In the genomic region with DNA sequence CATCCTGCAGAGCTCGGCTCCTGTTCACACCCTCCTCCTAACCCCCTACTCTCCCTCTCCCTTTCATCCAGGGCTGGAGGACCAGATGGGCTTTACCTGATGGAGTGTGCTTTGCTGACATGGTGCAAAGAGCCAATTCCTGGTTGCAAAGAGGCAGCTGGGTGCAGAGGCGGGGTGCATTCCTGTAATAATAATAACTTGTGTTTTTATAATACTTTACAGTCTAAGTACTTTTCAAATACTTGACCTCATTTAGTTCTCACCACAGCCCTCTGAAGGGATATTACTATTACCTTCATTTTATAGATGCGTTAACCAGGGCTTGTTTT, we compare ENCODE assay signal across 16 cellular contexts.
A peak's percentile ranks its signal among the peaks of the same experiment; 100 is the strongest.
DNase-seq lines count a peak whose midpoint lies in the region; ATAC-seq and TF ChIP-seq lines count a peak whose summit lies in the region.
"Had no signal": no experiment of that assay in that cellular context is flagged by ENCODE, and none has a peak within 500 bp of the region (broad histone marks: within the 10 kb centered on the region; RNA-seq: fewer than 3 reads in every experiment).

No MANE protein-coding gene starts in this region.

- H3K4me3 Mint-ChIP-seq in H9, result no peak overlapping the region
- H3K4me3 Mint-ChIP-seq in activated CD8-positive, alpha-beta memory T cell treated with anti-CD3 and anti-CD28 coated beads, Interleukin-2, amount 10 ng/mL, durations not matched to agents 7 days and 5 days, result no peak overlapping the region
- no peak overlapping the region for H3K4me3 Mint-ChIP-seq in natural killer cell treated with Interleukin-12 subunit alpha and Interleukin-12 subunit beta and Interleukin-15 and Interleukin-18, amount 100 ng/mL, for 72 hours
- H3K4me3 Mint-ChIP-seq: activated CD4-positive, alpha-beta T cell treated with anti-CD3 and anti-CD28 coated beads, Interleukin-2, amount 10 ng/mL, durations not matched to agents 24 days and 14 days had no signal

- no peak overlapping the region for H2BK15ac ChIP-seq in H9 (ENCODE audit: low read depth, low read length)

- H3K79me2 ChIP-seq in H9 (ENCODE audit: insufficient read depth, low read length), result peaks cover 57% of the 10 kb centered on the region; the same call in 1 of the 2 replicates

- DNase-seq in H9 (no peak), RWPE1 (ENCODE audit: low spot score) (no peak), left lobe of liver (ENCODE audit: low spot score) (no peak), GM10248 (ENCODE audit: extremely low spot score) (no peak)
- DNase-seq in activated CD8-positive, alpha-beta memory T cell treated with anti-CD3 and anti-CD28 coated beads, Interleukin-2, amount 10 ng/mL, durations not matched to agents 7 days and 5 days, result no peak
- DNase-seq in natural killer cell treated with Interleukin-12 subunit alpha and Interleukin-12 subunit beta and Interleukin-15 and Interleukin-18, amount 100 ng/mL, for 72 hours (ENCODE audit: low spot score), result no peak
- DNase-seq: activated CD4-positive, alpha-beta T cell treated with anti-CD3 and anti-CD28 coated beads, Interleukin-2, amount 10 ng/mL, durations not matched to agents 24 days and 14 days; activated CD8-positive, alpha-beta memory T cell treated with anti-CD3 and anti-CD28 coated beads, Interleukin-2, amount 50 U/mL, for 48 hours; activated gamma-delta T cell; GF-D8; NCI-H1930; stimulated activated CD4-positive, alpha-beta T cell treated with anti-CD3 and anti-CD28 coated beads, Interleukin-2, amount 100 ng/mL, for 24 hours had no signal

- no peak overlapping the region for H2AFZ ChIP-seq in H9 (ENCODE audit: low read length)

- H3K4me2 ChIP-seq in H9 (ENCODE audit: insufficient read depth, insufficient read length, low read length), result no peak overlapping the region

- CTCF ChIA-PET in RWPE1 (lab: Yijun Ruan, JAX), result interaction anchor here (0.6 kb wide), 1 partner anchor 241 kb away, joined by 3 read pairs; no protein-coding TSS in a partner anchor
- CTCF ChIA-PET in GM10248 (lab: Yijun Ruan, JAX), result no interaction called here
- CTCF ChIA-PET in activated CD8-positive, alpha-beta memory T cell treated with anti-CD3 and anti-CD28 coated beads, Interleukin-2, amount 10 ng/mL, durations not matched to agents 7 days and 5 days (lab: Charles Lee), result no interaction called here

- H3K4me1 Mint-ChIP-seq in H9, result peaks cover 58 to 67% of the 10 kb centered on the region in 2 experiments
- no peaks in the 10 kb centered on the region for H3K4me1 Mint-ChIP-seq in activated CD8-positive, alpha-beta memory T cell treated with anti-CD3 and anti-CD28 coated beads, Interleukin-2, amount 10 ng/mL, durations not matched to agents 7 days and 5 days
- no peaks in the 10 kb centered on the region for H3K4me1 Mint-ChIP-seq in natural killer cell treated with Interleukin-12 subunit alpha and Interleukin-12 subunit beta and Interleukin-15 and Interleukin-18, amount 100 ng/mL, for 72 hours (ENCODE audit: low read depth in 2 of 2)
- H3K4me1 Mint-ChIP-seq: activated CD4-positive, alpha-beta T cell treated with anti-CD3 and anti-CD28 coated beads, Interleukin-2, amount 10 ng/mL, durations not matched to agents 24 days and 14 days had no signal

- WGBS in H9 (ENCODE audit: extremely low coverage, insufficient read length, low lambda C conversion rate), result no CpG with 5 or more reads among the region's 3 CpGs

- H2BK12ac ChIP-seq in H9 (ENCODE audit: insufficient read length, low read depth, low read length), result no peak overlapping the region

- H3K27ac Mint-ChIP-seq in H9, result peak overlapping the region in 2 of 3 experiments; percentile 14 to 69; a peak in 2 of 7 replicates
- no peak overlapping the region for H3K27ac Mint-ChIP-seq in activated CD8-positive, alpha-beta memory T cell treated with anti-CD3 and anti-CD28 coated beads, Interleukin-2, amount 10 ng/mL, durations not matched to agents 7 days and 5 days
- H3K27ac Mint-ChIP-seq in natural killer cell treated with Interleukin-12 subunit alpha and Interleukin-12 subunit beta and Interleukin-15 and Interleukin-18, amount 100 ng/mL, for 72 hours, result no peak overlapping the region
- H3K27ac Mint-ChIP-seq: activated CD4-positive, alpha-beta T cell treated with anti-CD3 and anti-CD28 coated beads, Interleukin-2, amount 10 ng/mL, durations not matched to agents 24 days and 14 days had no signal

- TF ChIP-seq CTCF in H9 (conservative IDR thresholded peaks at IDR 0.05), result no peak
- no peak for TF ChIP-seq CTCF in RWPE1 (conservative IDR thresholded peaks at IDR 0.05; ENCODE audit: low read depth)
- TF ChIP-seq CTCF in GM10248 (IDR thresholded peaks at IDR 0.05; ENCODE audit: control extremely low read depth, extremely low read depth, low read depth, missing control alignments), result no peak

- H3K4me3 ChIP-seq in skeletal muscle tissue (ENCODE audit: low read length in 3 of 3), result no peak overlapping the region
- H3K4me3 ChIP-seq: K562 had no signal

- no peaks in the 10 kb centered on the region for H3K9me3 Mint-ChIP-seq in H9
- no peaks in the 10 kb centered on the region for H3K9me3 Mint-ChIP-seq in activated CD8-positive, alpha-beta memory T cell treated with anti-CD3 and anti-CD28 coated beads, Interleukin-2, amount 10 ng/mL, durations not matched to agents 7 days and 5 days (ENCODE audit: low read depth)
- H3K9me3 Mint-ChIP-seq in natural killer cell treated with Interleukin-12 subunit alpha and Interleukin-12 subunit beta and Interleukin-15 and Interleukin-18, amount 100 ng/mL, for 72 hours, result no peaks in the 10 kb centered on the region
- H3K9me3 Mint-ChIP-seq: activated CD4-positive, alpha-beta T cell treated with anti-CD3 and anti-CD28 coated beads, Interleukin-2, amount 10 ng/mL, durations not matched to agents 24 days and 14 days had no signal

- peaks cover 12% of the 10 kb centered on the region; the same call in 1 of the 2 replicates for H3K4me1 ChIP-seq in H9 (ENCODE audit: insufficient read depth, low read length)
- H3K4me1 ChIP-seq in skeletal muscle tissue (ENCODE audit: control insufficient read depth in 3 of 3, insufficient read depth in 3 of 3, low read length in 3 of 3), result peaks cover 30 to 45% (median 37%) of the 10 kb centered on the region in 3 donors

- no peaks in the 10 kb centered on the region for H3K23me2 ChIP-seq in H9 (ENCODE audit: insufficient read length, low read depth, low read length, poor library complexity, severe bottlenecking)

- H2BK5ac ChIP-seq in H9 (ENCODE audit: insufficient read length, low read length), result no peak overlapping the region

- H2AK5ac ChIP-seq in H9 (ENCODE audit: insufficient read length, low read length), result no peak overlapping the region

- no peaks in the 10 kb centered on the region for H3K27me3 ChIP-seq in H9 (ENCODE audit: insufficient read depth, low read length)
- H3K27me3 ChIP-seq in skeletal muscle tissue (ENCODE audit: control insufficient read depth in 3 of 3, insufficient read depth in 3 of 3, low read length in 3 of 3), result no peaks in the 10 kb centered on the region

- no peak overlapping the region for H3K4ac ChIP-seq in H9 (ENCODE audit: low read depth, low read length)

- POLR2A ChIA-PET in RWPE1 (lab: Yijun Ruan, JAX; ENCODE audit: low non-redundant PET), result no interaction called here
- POLR2A ChIA-PET in GM10248 (lab: Yijun Ruan, JAX), result no interaction called here

- no peak overlapping the region for H4K8ac ChIP-seq in H9 (replicated peaks; ENCODE audit: insufficient read length, low read depth, low read length)

- no peaks in the 10 kb centered on the region for H3K9me3 ChIP-seq in H9 (ENCODE audit: control insufficient read depth, low read depth, low read length)
- no peaks in the 10 kb centered on the region for H3K9me3 ChIP-seq in skeletal muscle tissue (ENCODE audit: control insufficient read depth in 3 of 3, low read length in 3 of 3)

- H3T11ph ChIP-seq in H9 (ENCODE audit: low read length), result no peak overlapping the region

- peaks cover 0 to 30% (median 16%) of the 10 kb centered on the region in 3 experiments; a peak in 6 of 7 replicates for H3K36me3 Mint-ChIP-seq in H9 (ENCODE audit: insufficient read depth in 1 of 3, low read depth in 3 of 3)
- H3K36me3 Mint-ChIP-seq in activated CD8-positive, alpha-beta memory T cell treated with anti-CD3 and anti-CD28 coated beads, Interleukin-2, amount 10 ng/mL, durations not matched to agents 7 days and 5 days, result no peaks in the 10 kb centered on the region
- H3K36me3 Mint-ChIP-seq in natural killer cell treated with Interleukin-12 subunit alpha and Interleukin-12 subunit beta and Interleukin-15 and Interleukin-18, amount 100 ng/mL, for 72 hours, result no peaks in the 10 kb centered on the region

- no peaks in the 10 kb centered on the region for H3K27me3 Mint-ChIP-seq in H9 (ENCODE audit: low read depth)
- H3K27me3 Mint-ChIP-seq in activated CD8-positive, alpha-beta memory T cell treated with anti-CD3 and anti-CD28 coated beads, Interleukin-2, amount 10 ng/mL, durations not matched to agents 7 days and 5 days, result peaks cover 18% of the 10 kb centered on the region
- H3K27me3 Mint-ChIP-seq in natural killer cell treated with Interleukin-12 subunit alpha and Interleukin-12 subunit beta and Interleukin-15 and Interleukin-18, amount 100 ng/mL, for 72 hours, result peaks cover 0 to 2% of the 10 kb centered on the region in 2 donors

- H3K27ac ChIP-seq in H9 (ENCODE audit: insufficient read length, low read depth, low read length) (no peak overlapping the region), RWPE1 (peak overlapping the region; percentile 28; the same call in 1 of the 2 replicates), skeletal muscle tissue (ENCODE audit: low read depth, low read length) (peak overlapping the region; percentile 25)

- H4K5ac ChIP-seq in H9 (ENCODE audit: insufficient read length, low read depth, low read length), result no peak overlapping the region

- no peaks in the 10 kb centered on the region for H3K36me3 ChIP-seq in skeletal muscle tissue (ENCODE audit: control insufficient read depth in 3 of 3, insufficient read depth in 3 of 3, low read length in 3 of 3)

- no peak overlapping the region for H3K18ac ChIP-seq in H9 (ENCODE audit: insufficient read length, low read depth, low read length)

- no peak overlapping the region for H3K23ac ChIP-seq in H9 (ENCODE audit: insufficient read length, low read depth, low read length)

- no peak overlapping the region; the same call in 1 of the 2 replicates for H3K14ac ChIP-seq in H9 (ENCODE audit: insufficient read depth, low read length)

- H3K9ac ChIP-seq in H9 (ENCODE audit: extremely low read depth, insufficient read length, low read length) (no peak overlapping the region), skeletal muscle tissue (ENCODE audit: low read depth in 1 of 3, low read length in 3 of 3) (no peak overlapping the region)

- H4K20me1 ChIP-seq in H9 (ENCODE audit: control insufficient read depth, insufficient read depth, insufficient read length), result no peaks in the 10 kb centered on the region

- no peak overlapping the region for H3K56ac ChIP-seq in H9 (ENCODE audit: insufficient read length, low read depth, low read length)

- ATAC-seq in left lobe of liver (peak; percentile 1), GM18498 (IDR thresholded peaks at IDR 0.05; ENCODE audit: unreplicated experiment) (no peak)
- ATAC-seq in activated CD8-positive, alpha-beta memory T cell treated with anti-CD3 and anti-CD28 coated beads, Interleukin-2, amount 10 ng/mL, durations not matched to agents 7 days and 5 days, result no peak
- ATAC-seq in natural killer cell treated with Interleukin-12 subunit alpha and Interleukin-12 subunit beta and Interleukin-15 and Interleukin-18, amount 100 ng/mL, for 72 hours, result no peak
- ATAC-seq: K562, sciatic nerve had no signal

- H2BK120ac ChIP-seq in H9 (ENCODE audit: low read depth, low read length, poor library complexity, severe bottlenecking), result no peak overlapping the region

- no peak overlapping the region for H2BK20ac ChIP-seq in H9 (ENCODE audit: low read depth, low read length, poor library complexity, severe bottlenecking)

- H4K91ac ChIP-seq in H9 (ENCODE audit: insufficient read length, low read depth, low read length), result no peak overlapping the region

- H3K79me1 ChIP-seq in H9 (ENCODE audit: insufficient read depth, low read depth, low read length, poor library complexity, severe bottlenecking), result peaks cover 24% of the 10 kb centered on the region

Comparison
In these comparisons a context has a peak if more than half of its experiments do, and no peak if none do; other contexts are left out.
1. H3K27ac Mint-ChIP-seq: peak in H9 (2 of 3); none in activated CD8-positive, alpha-beta memory T cell treated with anti-CD3 and anti-CD28 coated beads, Interleukin-2, amount 10 ng/mL, durations not matched to agents 7 days and 5 days (single experiment) and natural killer cell treated with Interleukin-12 subunit alpha and Interleukin-12 subunit beta and Interleukin-15 and Interleukin-18, amount 100 ng/mL, for 72 hours (0 of 2).